In genomic region chr5:180494060-180494509, GRCh38 we compare ENCODE assay signal across 1 cellular context.
TF ChIP-seq lines count a peak whose summit lies in the region.

Gene CNOT6, plus strand, starts transcription at chr5:180494379. Its CDS starts 34,898 bp downstream, at chr5:180529277.

TF ChIP-seq in K562, 482 proteins besides CTCF, POLR2A, EP300 and RAD21 (continued from another document and continues in another):
- TF ChIP-seq BHLHE40 (IDR thresholded peaks at IDR 0.05; ENCODE audit: low read length) = peak; percentile 98
- TF ChIP-seq L3MBTL2 (IDR thresholded peaks at IDR 0.05) = peak; percentile 86
- peak; percentile 66; the same call in 1 of the 2 replicates for TF ChIP-seq EHMT2 (IDR thresholded peaks at IDR 0.05)
- TF ChIP-seq NR2C1 (IDR thresholded peaks at IDR 0.05) = 0 out of 2 replicates have a peak, but pooled peaks have one; percentile 54
- TF ChIP-seq NR2C1 (tag; IDR thresholded peaks at IDR 0.05) = no peak
- TF ChIP-seq MEF2D (tag; conservative IDR thresholded peaks at IDR 0.05; ENCODE audit: low read depth) = no peak
- TF ChIP-seq POLR2AphosphoS5 (IDR thresholded peaks at IDR 0.05; ENCODE audit: control insufficient read depth, insufficient read depth, low read depth, low read length) = peak; percentile 60; the same call in 1 of the 2 replicates
- no peak for TF ChIP-seq ZNF175 (CRISPR knock-in tag; IDR thresholded peaks at IDR 0.05; ENCODE audit: low read depth)
- no peak for TF ChIP-seq ZNF174 (CRISPR knock-in tag; IDR thresholded peaks at IDR 0.05)
- peak; percentile 54; the same call in 1 of the 2 replicates for TF ChIP-seq XRCC5 (IDR thresholded peaks at IDR 0.05; ENCODE audit: low read depth, low read length)
- peak; percentile 58; the same call in 1 of the 2 replicates for TF ChIP-seq CHD2 (IDR thresholded peaks at IDR 0.05; ENCODE audit: low read depth, low read length)
- no peak for TF ChIP-seq ZNF695 (CRISPR knock-in tag; IDR thresholded peaks at IDR 0.05)
- TF ChIP-seq, protein P1, sequence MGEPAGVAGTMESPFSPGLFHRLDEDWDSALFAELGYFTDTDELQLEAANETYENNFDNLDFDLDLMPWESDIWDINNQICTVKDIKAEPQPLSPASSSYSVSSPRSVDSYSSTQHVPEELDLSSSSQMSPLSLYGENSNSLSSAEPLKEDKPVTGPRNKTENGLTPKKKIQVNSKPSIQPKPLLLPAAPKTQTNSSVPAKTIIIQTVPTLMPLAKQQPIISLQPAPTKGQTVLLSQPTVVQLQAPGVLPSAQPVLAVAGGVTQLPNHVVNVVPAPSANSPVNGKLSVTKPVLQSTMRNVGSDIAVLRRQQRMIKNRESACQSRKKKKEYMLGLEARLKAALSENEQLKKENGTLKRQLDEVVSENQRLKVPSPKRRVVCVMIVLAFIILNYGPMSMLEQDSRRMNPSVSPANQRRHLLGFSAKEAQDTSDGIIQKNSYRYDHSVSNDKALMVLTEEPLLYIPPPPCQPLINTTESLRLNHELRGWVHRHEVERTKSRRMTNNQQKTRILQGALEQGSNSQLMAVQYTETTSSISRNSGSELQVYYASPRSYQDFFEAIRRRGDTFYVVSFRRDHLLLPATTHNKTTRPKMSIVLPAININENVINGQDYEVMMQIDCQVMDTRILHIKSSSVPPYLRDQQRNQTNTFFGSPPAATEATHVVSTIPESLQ (CRISPR knock-in tag; IDR thresholded peaks at IDR 0.05) = no peak
- TF ChIP-seq, protein P2, sequence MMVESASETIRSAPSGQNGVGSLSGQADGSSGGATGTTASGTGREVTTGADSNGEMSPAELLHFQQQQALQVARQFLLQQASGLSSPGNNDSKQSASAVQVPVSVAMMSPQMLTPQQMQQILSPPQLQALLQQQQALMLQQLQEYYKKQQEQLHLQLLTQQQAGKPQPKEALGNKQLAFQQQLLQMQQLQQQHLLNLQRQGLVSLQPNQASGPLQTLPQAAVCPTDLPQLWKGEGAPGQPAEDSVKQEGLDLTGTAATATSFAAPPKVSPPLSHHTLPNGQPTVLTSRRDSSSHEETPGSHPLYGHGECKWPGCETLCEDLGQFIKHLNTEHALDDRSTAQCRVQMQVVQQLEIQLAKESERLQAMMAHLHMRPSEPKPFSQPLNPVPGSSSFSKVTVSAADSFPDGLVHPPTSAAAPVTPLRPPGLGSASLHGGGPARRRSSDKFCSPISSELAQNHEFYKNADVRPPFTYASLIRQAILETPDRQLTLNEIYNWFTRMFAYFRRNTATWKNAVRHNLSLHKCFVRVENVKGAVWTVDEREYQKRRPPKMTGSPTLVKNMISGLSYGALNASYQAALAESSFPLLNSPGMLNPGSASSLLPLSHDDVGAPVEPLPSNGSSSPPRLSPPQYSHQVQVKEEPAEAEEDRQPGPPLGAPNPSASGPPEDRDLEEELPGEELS (CRISPR knock-in tag; IDR thresholded peaks at IDR 0.05; ENCODE audit: borderline replicate concordance) = peak; percentile 68; the same call in 1 of the 2 replicates
- TF ChIP-seq SMARCE1 (IDR thresholded peaks at IDR 0.05) = peak; percentile 65
- TF ChIP-seq ZNF639 (CRISPR knock-in tag; conservative IDR thresholded peaks at IDR 0.05 in 1 of 2, IDR thresholded peaks at IDR 0.05 in 1 of 2) = peak in 1 of 2 experiments; percentile 97; a peak in 2 of 4 replicates
- TF ChIP-seq, protein P3, sequence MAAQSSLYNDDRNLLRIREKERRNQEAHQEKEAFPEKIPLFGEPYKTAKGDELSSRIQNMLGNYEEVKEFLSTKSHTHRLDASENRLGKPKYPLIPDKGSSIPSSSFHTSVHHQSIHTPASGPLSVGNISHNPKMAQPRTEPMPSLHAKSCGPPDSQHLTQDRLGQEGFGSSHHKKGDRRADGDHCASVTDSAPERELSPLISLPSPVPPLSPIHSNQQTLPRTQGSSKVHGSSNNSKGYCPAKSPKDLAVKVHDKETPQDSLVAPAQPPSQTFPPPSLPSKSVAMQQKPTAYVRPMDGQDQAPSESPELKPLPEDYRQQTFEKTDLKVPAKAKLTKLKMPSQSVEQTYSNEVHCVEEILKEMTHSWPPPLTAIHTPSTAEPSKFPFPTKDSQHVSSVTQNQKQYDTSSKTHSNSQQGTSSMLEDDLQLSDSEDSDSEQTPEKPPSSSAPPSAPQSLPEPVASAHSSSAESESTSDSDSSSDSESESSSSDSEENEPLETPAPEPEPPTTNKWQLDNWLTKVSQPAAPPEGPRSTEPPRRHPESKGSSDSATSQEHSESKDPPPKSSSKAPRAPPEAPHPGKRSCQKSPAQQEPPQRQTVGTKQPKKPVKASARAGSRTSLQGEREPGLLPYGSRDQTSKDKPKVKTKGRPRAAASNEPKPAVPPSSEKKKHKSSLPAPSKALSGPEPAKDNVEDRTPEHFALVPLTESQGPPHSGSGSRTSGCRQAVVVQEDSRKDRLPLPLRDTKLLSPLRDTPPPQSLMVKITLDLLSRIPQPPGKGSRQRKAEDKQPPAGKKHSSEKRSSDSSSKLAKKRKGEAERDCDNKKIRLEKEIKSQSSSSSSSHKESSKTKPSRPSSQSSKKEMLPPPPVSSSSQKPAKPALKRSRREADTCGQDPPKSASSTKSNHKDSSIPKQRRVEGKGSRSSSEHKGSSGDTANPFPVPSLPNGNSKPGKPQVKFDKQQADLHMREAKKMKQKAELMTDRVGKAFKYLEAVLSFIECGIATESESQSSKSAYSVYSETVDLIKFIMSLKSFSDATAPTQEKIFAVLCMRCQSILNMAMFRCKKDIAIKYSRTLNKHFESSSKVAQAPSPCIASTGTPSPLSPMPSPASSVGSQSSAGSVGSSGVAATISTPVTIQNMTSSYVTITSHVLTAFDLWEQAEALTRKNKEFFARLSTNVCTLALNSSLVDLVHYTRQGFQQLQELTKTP (IDR thresholded peaks at IDR 0.05; ENCODE audit: low read depth in 1 of 2, partially characterized antibody in 2 of 2) = peak in 1 of 2 experiments; percentile 58
- no peak for TF ChIP-seq ZNF282 (CRISPR knock-in tag; IDR thresholded peaks at IDR 0.05)
- peak; percentile 78; the same call in 1 of the 2 replicates for TF ChIP-seq HBP1 (CRISPR knock-in tag; IDR thresholded peaks at IDR 0.05)
- TF ChIP-seq MAZ (CRISPR knock-in tag; conservative IDR thresholded peaks at IDR 0.05 in 1 of 2, IDR thresholded peaks at IDR 0.05 in 1 of 2) = peak; percentile 67 to 83; a peak in 3 of 4 replicates
- no peak for TF ChIP-seq NCOA2 (IDR thresholded peaks at IDR 0.05; ENCODE audit: partially characterized antibody in 2 of 2)
- peak; percentile 75 for TF ChIP-seq PHB2 (IDR thresholded peaks at IDR 0.05; ENCODE audit: low read depth)
- TF ChIP-seq C11orf30 (IDR thresholded peaks at IDR 0.05; ENCODE audit: low read depth) = peak; percentile 39
- TF ChIP-seq HNRNPH1 (optimal IDR thresholded peaks at IDR 0.05; ENCODE audit: low read depth, low read length) = no peak
- TF ChIP-seq BCLAF1 (IDR thresholded peaks at IDR 0.05; ENCODE audit: borderline replicate concordance in 1 of 2, control insufficient read depth in 1 of 2, low read depth in 2 of 2, low read length in 1 of 2) = peak in 1 of 2 experiments; percentile 84; a peak in 1 of 4 replicates
- no peak for TF ChIP-seq ZNF609 (CRISPR knock-in tag; IDR thresholded peaks at IDR 0.05; ENCODE audit: borderline replicate concordance)
- no peak for TF ChIP-seq CSDE1 (IDR thresholded peaks at IDR 0.05)
- TF ChIP-seq, protein P4, sequence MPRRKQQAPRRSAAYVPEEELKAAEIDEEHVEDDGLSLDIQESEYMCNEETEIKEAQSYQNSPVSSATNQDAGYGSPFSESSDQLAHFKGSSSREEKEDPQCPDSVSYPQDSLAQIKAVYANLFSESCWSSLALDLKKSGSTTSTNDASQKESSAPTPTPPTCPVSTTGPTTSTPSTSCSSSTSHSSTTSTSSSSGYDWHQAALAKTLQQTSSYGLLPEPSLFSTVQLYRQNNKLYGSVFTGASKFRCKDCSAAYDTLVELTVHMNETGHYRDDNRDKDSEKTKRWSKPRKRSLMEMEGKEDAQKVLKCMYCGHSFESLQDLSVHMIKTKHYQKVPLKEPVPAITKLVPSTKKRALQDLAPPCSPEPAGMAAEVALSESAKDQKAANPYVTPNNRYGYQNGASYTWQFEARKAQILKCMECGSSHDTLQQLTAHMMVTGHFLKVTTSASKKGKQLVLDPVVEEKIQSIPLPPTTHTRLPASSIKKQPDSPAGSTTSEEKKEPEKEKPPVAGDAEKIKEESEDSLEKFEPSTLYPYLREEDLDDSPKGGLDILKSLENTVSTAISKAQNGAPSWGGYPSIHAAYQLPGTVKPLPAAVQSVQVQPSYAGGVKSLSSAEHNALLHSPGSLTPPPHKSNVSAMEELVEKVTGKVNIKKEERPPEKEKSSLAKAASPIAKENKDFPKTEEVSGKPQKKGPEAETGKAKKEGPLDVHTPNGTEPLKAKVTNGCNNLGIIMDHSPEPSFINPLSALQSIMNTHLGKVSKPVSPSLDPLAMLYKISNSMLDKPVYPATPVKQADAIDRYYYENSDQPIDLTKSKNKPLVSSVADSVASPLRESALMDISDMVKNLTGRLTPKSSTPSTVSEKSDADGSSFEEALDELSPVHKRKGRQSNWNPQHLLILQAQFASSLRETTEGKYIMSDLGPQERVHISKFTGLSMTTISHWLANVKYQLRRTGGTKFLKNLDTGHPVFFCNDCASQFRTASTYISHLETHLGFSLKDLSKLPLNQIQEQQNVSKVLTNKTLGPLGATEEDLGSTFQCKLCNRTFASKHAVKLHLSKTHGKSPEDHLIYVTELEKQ (CRISPR knock-in tag; IDR thresholded peaks at IDR 0.05) = no peak
- peak; percentile 84 for TF ChIP-seq NEUROD1 (IDR thresholded peaks at IDR 0.05; ENCODE audit: borderline replicate concordance, low read depth, low read length, partially characterized antibody)
- TF ChIP-seq TEAD1 (CRISPR knock-in tag; IDR thresholded peaks at IDR 0.05) = peak in 1 of 2 experiments; percentile 92; a peak in 2 of 4 replicates
- peak in 1 of 2 experiments; percentile 70; a peak in 1 of 4 replicates for TF ChIP-seq TRIM24 (IDR thresholded peaks at IDR 0.05)
